1 cellular context compared by ENCODE assay signal in the genomic region with DNA sequence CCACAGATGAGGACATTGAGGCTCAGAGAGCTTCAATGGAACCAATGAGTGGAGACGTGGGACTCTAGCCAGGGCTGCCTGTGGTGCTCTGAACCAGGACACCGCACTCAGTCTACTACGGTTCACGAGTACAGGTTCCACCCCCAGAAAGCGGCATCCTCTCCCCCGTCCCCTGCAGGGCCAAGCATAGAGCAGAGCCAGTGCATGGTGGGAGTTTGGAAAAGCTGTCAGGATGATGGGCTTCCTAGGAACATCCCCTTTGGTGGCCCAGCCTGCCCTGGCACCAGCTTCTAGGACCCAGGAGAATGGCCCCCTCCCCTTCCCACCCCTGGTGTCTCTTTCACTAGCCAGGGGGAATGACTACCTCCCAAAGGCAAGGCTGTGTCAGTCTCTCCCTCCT.
TF ChIP-seq lines count a peak whose summit lies in the region.

No MANE protein-coding gene starts in this region.

TF ChIP-seq in HepG2, 621 proteins besides CTCF, POLR2A, EP300 and RAD21:
- no peak for TF ChIP-seq FOXK1 (CRISPR knock-in tag; IDR thresholded peaks at IDR 0.05; ENCODE audit: borderline replicate concordance, low read depth)
- TF ChIP-seq, protein P1, sequence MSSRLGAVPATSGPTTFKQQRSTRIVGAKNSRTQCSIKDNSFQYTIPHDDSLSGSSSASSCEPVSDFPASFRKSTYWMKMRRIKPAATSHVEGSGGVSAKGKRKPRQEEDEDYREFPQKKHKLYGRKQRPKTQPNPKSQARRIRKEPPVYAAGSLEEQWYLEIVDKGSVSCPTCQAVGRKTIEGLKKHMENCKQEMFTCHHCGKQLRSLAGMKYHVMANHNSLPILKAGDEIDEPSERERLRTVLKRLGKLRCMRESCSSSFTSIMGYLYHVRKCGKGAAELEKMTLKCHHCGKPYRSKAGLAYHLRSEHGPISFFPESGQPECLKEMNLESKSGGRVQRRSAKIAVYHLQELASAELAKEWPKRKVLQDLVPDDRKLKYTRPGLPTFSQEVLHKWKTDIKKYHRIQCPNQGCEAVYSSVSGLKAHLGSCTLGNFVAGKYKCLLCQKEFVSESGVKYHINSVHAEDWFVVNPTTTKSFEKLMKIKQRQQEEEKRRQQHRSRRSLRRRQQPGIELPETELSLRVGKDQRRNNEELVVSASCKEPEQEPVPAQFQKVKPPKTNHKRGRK (CRISPR knock-in tag; IDR thresholded peaks at IDR 0.05), result no peak
